ENCODE assay signal across 1 cellular context in the genomic region with DNA sequence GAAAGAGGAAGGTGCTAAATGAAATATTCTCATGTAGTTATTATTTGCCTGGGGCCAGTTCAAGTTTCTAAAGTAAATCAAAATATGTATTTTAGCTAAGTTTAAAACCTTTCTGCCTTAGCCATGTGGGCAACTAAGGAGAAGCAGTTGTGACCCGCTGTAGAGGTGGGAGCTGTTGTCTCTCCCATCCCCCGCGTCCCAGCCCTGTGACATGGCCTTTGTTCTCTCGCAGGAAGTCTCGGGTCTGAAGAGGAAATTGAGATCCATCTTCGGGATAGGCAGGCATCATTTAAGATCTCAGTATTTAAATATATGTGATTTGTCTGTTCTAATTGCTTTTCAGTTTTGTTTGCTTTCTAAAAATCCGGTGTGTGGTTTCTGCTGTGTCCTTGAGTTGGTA.
TF ChIP-seq lines count a peak whose summit lies in the region.

No MANE protein-coding gene starts in this region.

TF ChIP-seq in H1, 55 proteins besides CTCF, POLR2A, EP300 and RAD21:
- TF ChIP-seq TAF1 (IDR thresholded peaks at IDR 0.05; ENCODE audit: low read depth, low read length) = no peak
- TF ChIP-seq ASH2L (IDR thresholded peaks at IDR 0.05; ENCODE audit: low read length) = peak; percentile 21
- TF ChIP-seq, protein P1, sequence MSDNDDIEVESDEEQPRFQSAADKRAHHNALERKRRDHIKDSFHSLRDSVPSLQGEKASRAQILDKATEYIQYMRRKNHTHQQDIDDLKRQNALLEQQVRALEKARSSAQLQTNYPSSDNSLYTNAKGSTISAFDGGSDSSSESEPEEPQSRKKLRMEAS (IDR thresholded peaks at IDR 0.05) = 0 out of 2 replicates have a peak, but pooled peaks have one; percentile 42
TF ChIP-seq in H1: peak in this region for 2.
